4 cellular contexts compared by ENCODE assay signal in genomic region chr2:131447981-131448380, GRCh38. TPM values are rescaled to one million over a fixed set of nuclear protein-coding genes. Genes with fewer than 3 reads are reported as not detected.
"Had no signal": no experiment of that assay in that cellular context is flagged by ENCODE, and none has a peak within 500 bp of the region (broad histone marks: within the 10 kb centered on the region; RNA-seq: fewer than 3 reads in every experiment).

No MANE protein-coding gene starts in this region.

RNA-seq across cellular contexts. Expression of gene TUBA3D, which starts 27.9 kb away (rescaled TPM):
- polyA plus RNA-seq: immature natural killer cell; keratinocyte; mammary epithelial cell; naive thymus-derived CD4-positive, alpha-beta T cell had no signal
